ENCODE assay signal across 1 cellular context in the genomic region with DNA sequence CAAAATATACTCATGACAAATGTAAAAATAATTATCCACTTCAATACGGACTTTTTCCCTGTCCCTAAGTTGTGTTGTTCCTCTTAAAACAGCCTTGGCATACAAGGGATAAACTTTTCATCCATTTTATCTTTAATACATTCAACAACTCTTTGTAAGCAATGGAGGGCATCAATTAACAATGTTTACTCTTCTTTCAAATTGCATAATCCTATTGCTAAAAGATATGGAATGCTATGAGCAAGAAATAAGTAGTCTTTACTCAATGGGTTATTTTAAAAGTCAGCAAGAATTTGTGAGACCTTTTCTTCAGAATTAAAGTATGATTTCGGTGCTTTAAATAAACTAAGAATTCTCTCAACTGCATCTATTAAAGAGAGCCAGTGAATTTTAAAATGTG.
TF ChIP-seq lines count a peak whose summit lies in the region.

No MANE protein-coding gene starts in this region.

TF ChIP-seq in HepG2, 621 proteins besides CTCF, POLR2A, EP300 and RAD21:
- TF ChIP-seq ZBTB37 (CRISPR knock-in tag; IDR thresholded peaks at IDR 0.05) (no peak), CEBPB (IDR thresholded peaks at IDR 0.05; ENCODE audit: borderline replicate concordance, low read depth, low read length) (0 out of 2 replicates have a peak, but pooled peaks have one; percentile 4)
- TF ChIP-seq, protein P1, sequence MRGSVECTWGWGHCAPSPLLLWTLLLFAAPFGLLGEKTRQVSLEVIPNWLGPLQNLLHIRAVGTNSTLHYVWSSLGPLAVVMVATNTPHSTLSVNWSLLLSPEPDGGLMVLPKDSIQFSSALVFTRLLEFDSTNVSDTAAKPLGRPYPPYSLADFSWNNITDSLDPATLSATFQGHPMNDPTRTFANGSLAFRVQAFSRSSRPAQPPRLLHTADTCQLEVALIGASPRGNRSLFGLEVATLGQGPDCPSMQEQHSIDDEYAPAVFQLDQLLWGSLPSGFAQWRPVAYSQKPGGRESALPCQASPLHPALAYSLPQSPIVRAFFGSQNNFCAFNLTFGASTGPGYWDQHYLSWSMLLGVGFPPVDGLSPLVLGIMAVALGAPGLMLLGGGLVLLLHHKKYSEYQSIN (CRISPR knock-in tag; IDR thresholded peaks at IDR 0.05; ENCODE audit: borderline replicate concordance), result no peak
- TF ChIP-seq, protein P2, sequence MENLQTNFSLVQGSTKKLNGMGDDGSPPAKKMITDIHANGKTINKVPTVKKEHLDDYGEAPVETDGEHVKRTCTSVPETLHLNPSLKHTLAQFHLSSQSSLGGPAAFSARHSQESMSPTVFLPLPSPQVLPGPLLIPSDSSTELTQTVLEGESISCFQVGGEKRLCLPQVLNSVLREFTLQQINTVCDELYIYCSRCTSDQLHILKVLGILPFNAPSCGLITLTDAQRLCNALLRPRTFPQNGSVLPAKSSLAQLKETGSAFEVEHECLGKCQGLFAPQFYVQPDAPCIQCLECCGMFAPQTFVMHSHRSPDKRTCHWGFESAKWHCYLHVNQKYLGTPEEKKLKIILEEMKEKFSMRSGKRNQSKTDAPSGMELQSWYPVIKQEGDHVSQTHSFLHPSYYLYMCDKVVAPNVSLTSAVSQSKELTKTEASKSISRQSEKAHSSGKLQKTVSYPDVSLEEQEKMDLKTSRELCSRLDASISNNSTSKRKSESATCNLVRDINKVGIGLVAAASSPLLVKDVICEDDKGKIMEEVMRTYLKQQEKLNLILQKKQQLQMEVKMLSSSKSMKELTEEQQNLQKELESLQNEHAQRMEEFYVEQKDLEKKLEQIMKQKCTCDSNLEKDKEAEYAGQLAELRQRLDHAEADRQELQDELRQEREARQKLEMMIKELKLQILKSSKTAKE (CRISPR knock-in tag; IDR thresholded peaks at IDR 0.05; ENCODE audit: borderline replicate concordance), result no peak
